9 cellular contexts compared by ENCODE assay signal in the genomic region with DNA sequence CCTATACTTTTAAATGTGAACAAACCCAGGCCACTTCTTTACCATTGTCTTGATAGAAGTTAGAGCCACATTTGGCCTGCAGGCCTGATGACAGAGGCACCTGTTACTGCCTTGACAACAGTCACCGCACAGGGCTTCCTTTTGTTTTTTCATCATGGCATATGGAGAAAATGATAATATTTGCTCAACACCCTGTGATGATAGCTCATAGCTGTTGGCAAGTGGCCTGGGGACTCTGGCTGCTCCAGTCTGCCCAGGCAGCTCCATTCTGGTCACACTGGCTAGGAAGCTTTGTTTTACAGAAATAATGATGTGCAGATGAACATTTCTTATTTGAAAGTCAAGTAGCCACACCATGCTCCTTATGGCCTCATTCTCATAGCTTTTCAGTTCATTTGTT.
DNase-seq lines count a peak whose midpoint lies in the region; ATAC-seq and TF ChIP-seq lines count a peak whose summit lies in the region.
"Had no signal": no experiment of that assay in that cellular context is flagged by ENCODE, and none has a peak within 500 bp of the region (broad histone marks: within the 10 kb centered on the region; RNA-seq: fewer than 3 reads in every experiment).

No MANE protein-coding gene starts in this region.

- peaks cover 2% of the 10 kb centered on the region for H3K9me3 ChIP-seq in T-helper 17 cell (ENCODE audit: control insufficient read depth, low read length, poor library complexity, severe bottlenecking)
- H3K9me3 ChIP-seq: esophagus muscularis mucosa had no signal

- DNase-seq in Calu3 (peak; percentile 0), NCI-H1417 treated with DMSO at 0.1 percent for 48 hours (lab: John Stamatoyannopoulos, UW) (peak; percentile 33), T-helper 17 cell (no peak), memory B cell (ENCODE audit: low spot score in 2 of 2) (no peak)
- DNase-seq: retina had no signal

- ATAC-seq in T-helper 17 cell, result no peak
- ATAC-seq in memory B cell (ENCODE audit: low read depth), result no peak
- no peak for ATAC-seq in HG03039 (IDR thresholded peaks at IDR 0.05; ENCODE audit: unreplicated experiment)
- ATAC-seq in GM21825 (IDR thresholded peaks at IDR 0.05; ENCODE audit: unreplicated experiment), result no peak
- no peak for ATAC-seq in HG03045 (IDR thresholded peaks at IDR 0.05; ENCODE audit: unreplicated experiment)

- H3K27ac Mint-ChIP-seq in Calu3 (ENCODE audit: unreplicated experiment) (no peak overlapping the region), T-helper 17 cell (peak overlapping the region; percentile 95), memory B cell (peak overlapping the region; percentile 67)

- H3K27me3 Mint-ChIP-seq in Calu3 (ENCODE audit: unreplicated experiment) (no peaks in the 10 kb centered on the region), T-helper 17 cell (no peaks in the 10 kb centered on the region), memory B cell (no peaks in the 10 kb centered on the region)

- H3K36me3 Mint-ChIP-seq in Calu3 (ENCODE audit: insufficient read depth, unreplicated experiment) (no peaks in the 10 kb centered on the region), T-helper 17 cell (ENCODE audit: low read depth) (peaks cover 14% of the 10 kb centered on the region), memory B cell (peaks cover 31% of the 10 kb centered on the region)

- BruUV-seq in Calu3 (replicated peaks; lab: Mats Ljungman, UMichigan), result no TSS peak

- TF ChIP-seq CTCF in Calu3 (IDR thresholded peaks at IDR 0.05; ENCODE audit: unreplicated experiment), result no peak

- H3K4me3 Mint-ChIP-seq in Calu3 (ENCODE audit: low read depth, unreplicated experiment) (no peak overlapping the region), T-helper 17 cell (peak overlapping the region; percentile 28), memory B cell (no peak overlapping the region)

- CTCF ChIA-PET in Calu3 (lab: Charles Lee), result interaction anchor here (0.8 to 0.9 kb wide), 2 partner anchors 17 to 96 kb away, joined by 3 read pairs; partner anchors contain the start of gene CDC14A

- H3K9me3 Mint-ChIP-seq in Calu3 (ENCODE audit: low read depth, unreplicated experiment), result no peaks in the 10 kb centered on the region
- no peaks in the 10 kb centered on the region for H3K9me3 Mint-ChIP-seq in memory B cell

- H3K4me1 Mint-ChIP-seq in Calu3 (ENCODE audit: low read depth, unreplicated experiment), result no peaks in the 10 kb centered on the region
- H3K4me1 Mint-ChIP-seq in T-helper 17 cell, result peaks cover 66% of the 10 kb centered on the region
- H3K4me1 Mint-ChIP-seq in memory B cell, result peaks cover 27% of the 10 kb centered on the region

- intact Hi-C loops in Calu3 (cut with micrococcal nuclease; ENCODE audit: unreplicated experiment), result no loop called here

Comparison
In these comparisons a context has a peak if more than half of its experiments do, and no peak if none do; other contexts are left out.
1. DNase-seq: peak in Calu3 (single experiment) and NCI-H1417 treated with DMSO at 0.1 percent for 48 hours (single experiment); none in T-helper 17 cell (0 of 3) and memory B cell (0 of 2).